Comparison of ENCODE assay signal across 8 cellular contexts in genomic region chr3:120558784-120559227, GRCh38. TPM values are rescaled to one million over a fixed set of nuclear protein-coding genes. Genes with fewer than 3 reads are reported as not detected.
DNase-seq lines count a peak whose midpoint lies in the region; ATAC-seq and TF ChIP-seq lines count a peak whose summit lies in the region.

No MANE protein-coding gene starts in this region.

- peaks cover 9 to 12% (median 11%) of the 10 kb centered on the region in 3 donors for H3K4me1 Mint-ChIP-seq in IgD-negative memory B cell

- no peaks in the 10 kb centered on the region for H3F3A ChIP-seq in PC-9 (ENCODE audit: insufficient read depth, low read depth)

- WGBS in esophagus squamous epithelium, 2 donors, result 0% methylated on average over 17 of the region's 17 CpGs

- peak overlapping the region; percentile 90 for H2AFZ ChIP-seq in PC-9

- H3K27ac ChIP-seq in PC-9 (no peak overlapping the region), esophagus squamous epithelium (peak overlapping the region; percentile 40 to 86 (median 74))

- BruUV-seq in PC-9 (replicated peaks; lab: Mats Ljungman, UMichigan), result no TSS peak

- no peaks in the 10 kb centered on the region for H3K36me3 Mint-ChIP-seq in IgD-negative memory B cell

- H3K9me3 ChIP-seq in PC-9 (ENCODE audit: insufficient read depth, low read depth), result no peaks in the 10 kb centered on the region
- H3K9me3 ChIP-seq in esophagus squamous epithelium, result no peaks in the 10 kb centered on the region

- H3K36me3 ChIP-seq in PC-9 (ENCODE audit: low read depth), result no peaks in the 10 kb centered on the region
- H3K36me3 ChIP-seq in esophagus squamous epithelium, result no peaks in the 10 kb centered on the region

- no peaks in the 10 kb centered on the region for H3K9me3 Mint-ChIP-seq in IgD-negative memory B cell

- CTCF ChIA-PET in PC-9 (lab: Charles Lee), result interaction anchor here (0.6 to 2.4 kb wide), 9 partner anchors 37 to 972 kb away, joined by 3 to 29 read pairs (median 4); partner anchors contain the start of genes LRRC58 and NDUFB4

- intact Hi-C loops in PC-9 (cut with micrococcal nuclease; ENCODE audit: unreplicated experiment), result loop anchor here (1.0 to 10.0 kb wide), 10 partner anchors 52 to 1676 kb away; partner anchors contain the start of genes FSTL1, GSK3B and LRRC58
- intact Hi-C loops in esophagus squamous epithelium (cut with DNase I), result loop anchor here (5.0 kb wide), 2 partner anchors 137 to 317 kb away; no protein-coding TSS in a partner anchor

- POLR2A ChIA-PET in PC-9 (lab: Charles Lee; ENCODE audit: unreplicated experiment), result interaction anchor here (0.6 to 1.1 kb wide), 7 partner anchors 90 to 1090 kb away, joined by 3 to 8 read pairs (median 5); no protein-coding TSS in a partner anchor

- no peaks in the 10 kb centered on the region for H4K20me1 ChIP-seq in PC-9 (ENCODE audit: insufficient read depth)

- H3K9me2 ChIP-seq in PC-9 (ENCODE audit: insufficient read depth), result no peaks in the 10 kb centered on the region

- H3K4me3 ChIP-seq in PC-9 (peak overlapping the region; percentile 57), esophagus squamous epithelium (peak overlapping the region; percentile 14 to 67 (median 46))

- no peaks in the 10 kb centered on the region for H3K79me2 ChIP-seq in PC-9 (ENCODE audit: low read depth)

- no peak for TF ChIP-seq POLR2A in esophagus squamous epithelium (IDR thresholded peaks at IDR 0.05)

- ATAC-seq in GM21619 (IDR thresholded peaks at IDR 0.05; ENCODE audit: unreplicated experiment), result peak; percentile 88

- peak; percentile 98 for TF ChIP-seq CTCF in PC-9 (conservative IDR thresholded peaks at IDR 0.05)
- peak; percentile 96 to 100 (median 98) for TF ChIP-seq CTCF in esophagus squamous epithelium (IDR thresholded peaks at IDR 0.05)

- H3K27ac Mint-ChIP-seq in IgD-negative memory B cell, result peak overlapping the region; percentile 70 to 93 (median 90)

- H3K27me3 ChIP-seq in PC-9 (ENCODE audit: insufficient read depth, low read depth) (no peaks in the 10 kb centered on the region), esophagus squamous epithelium (no peaks in the 10 kb centered on the region)

- H3K4me2 ChIP-seq in PC-9, result peak overlapping the region; percentile 96

- H3K4me1 ChIP-seq in PC-9 (replicated peaks; ENCODE audit: insufficient read depth) (peaks cover 15% of the 10 kb centered on the region), esophagus squamous epithelium (peaks cover 7 to 38% (median 16%) of the 10 kb centered on the region in 3 donors)

- DNase-seq in DMS153 treated with DMSO at 0.1 percent for 48 hours (lab: John Stamatoyannopoulos, UW; ENCODE audit: unreplicated experiment) (peak; percentile 81), PC-9 (peak; percentile 78 to 87), esophagus squamous epithelium (lab: John Stamatoyannopoulos, UW) (peak; percentile 53), myocyte (ENCODE audit: low read depth) (peak; percentile 91)
- DNase-seq in activated T-cell treated with anti-CD3 and anti-CD28 coated beads, Interleukin-2, amount 50 U/mL, for 48 hours, result peak; percentile 85 to 86
- DNase-seq in stimulated activated CD8-positive, alpha-beta memory T cell treated with anti-CD3 and anti-CD28 coated beads, Interleukin-7, amount 100 ng/mL, for 4 hours (ENCODE audit: low read depth in 2 of 2), result peak; percentile 73 to 76

- H3K27me3 Mint-ChIP-seq in IgD-negative memory B cell, result peaks cover 10% of the 10 kb centered on the region

- H3K4me3 Mint-ChIP-seq in IgD-negative memory B cell, result peak overlapping the region; percentile 21 to 91 (median 74)

RNA-seq across cellular contexts. Expression of gene NDUFB4, which starts 37.3 kb away (rescaled TPM):
- 238 TPM for polyA plus RNA-seq in IgD-negative memory B cell
- 152 and 217 TPM in 2 replicates for total RNA-seq in PC-9 (2021)
- 100 to 1,000 TPM in 3 of 4 donors, 10 to 100 TPM in 1; 81.4 to 197 (median 119) TPM for total RNA-seq in esophagus squamous epithelium
- 81.1 and 150 TPM in 2 replicates for total RNA-seq in myocyte
- 225 TPM for polyA plus RNA-seq in myocyte (2012)
